ENCODE assay signal across 9 cellular contexts in genomic region chr1:15939181-15940109, GRCh38. TPM values are rescaled to one million over a fixed set of nuclear protein-coding genes. Genes with fewer than 3 reads are reported as not detected.
DNase-seq lines count a peak whose midpoint lies in the region; ATAC-seq, FAIRE-seq and TF ChIP-seq lines count a peak whose summit lies in the region.
"Had no signal": no experiment of that assay in that cellular context is flagged by ENCODE, and none has a peak within 500 bp of the region (broad histone marks: within the 10 kb centered on the region; RNA-seq: fewer than 3 reads in every experiment).

No MANE protein-coding gene starts in this region.

- H3K4me1 ChIP-seq in Peyer's patch (peaks cover 0 to 19% (median 0%) of the 10 kb centered on the region in 4 donors), endothelial cell of umbilical vein (ENCODE audit: control insufficient read depth, extremely low read depth, insufficient read depth, low read length) (peaks cover 26% of the 10 kb centered on the region), neutrophil (ENCODE audit: control insufficient read depth in 1 of 2, insufficient read depth in 1 of 2, low read depth in 1 of 2, low read length in 1 of 2) (no peaks in the 10 kb centered on the region), GM23338 (ENCODE audit: insufficient read depth) (no peaks in the 10 kb centered on the region)

- H3K27me3 ChIP-seq in Peyer's patch (no peaks in the 10 kb centered on the region), endothelial cell of umbilical vein (ENCODE audit: control insufficient read depth in 2 of 2, insufficient read depth in 2 of 2, low read length in 2 of 2) (no peaks in the 10 kb centered on the region), neutrophil (no peaks in the 10 kb centered on the region), GM23338 (ENCODE audit: insufficient read depth) (no peaks in the 10 kb centered on the region)

- no peak overlapping the region for H3K4me3 ChIP-seq in Peyer's patch
- no peak overlapping the region for H3K4me3 ChIP-seq in endothelial cell of umbilical vein (replicated peaks in 1 of 3; ENCODE audit: insufficient read depth in 1 of 3, low read depth in 1 of 3, low read length in 3 of 3)
- no peak overlapping the region for H3K4me3 ChIP-seq in neutrophil (ENCODE audit: low read depth in 1 of 2, low read length in 1 of 2)
- no peak overlapping the region for H3K4me3 ChIP-seq in GM23338

- TF ChIP-seq POLR2A in Peyer's patch (IDR thresholded peaks at IDR 0.05), result no peak
- TF ChIP-seq POLR2A in endothelial cell of umbilical vein (IDR thresholded peaks at IDR 0.05; ENCODE audit: low read depth, low read length), result no peak

- H3K27me3 Mint-ChIP-seq in GM23338 (ENCODE audit: insufficient read depth, low read depth, poor library complexity), result peaks cover 17% of the 10 kb centered on the region

- DNase-seq in Peyer's patch, result peak in 2 of 3 donors; percentile 50 to 51
- DNase-seq in endothelial cell of umbilical vein (ENCODE audit: low read depth, low spot score), result peak; percentile 49
- DNase-seq in amniotic stem cell (lab: John Stamatoyannopoulos, UW), result no peak
- DNase-seq in GM19240 (ENCODE audit: insufficient read length, low spot score), result no peak
- no peak for DNase-seq in GM23338 (ENCODE audit: low spot score)

- intact Hi-C loops in endothelial cell of umbilical vein (cut with micrococcal nuclease), result loop anchor here (2.0 kb wide), 2 partner anchors 37 to 143 kb away; partner anchors contain the start of gene ZBTB17

- H4K20me1 ChIP-seq in endothelial cell of umbilical vein (replicated peaks; ENCODE audit: control insufficient read depth, extremely low read depth, insufficient read depth, low read length) (no peaks in the 10 kb centered on the region), GM23338 (replicated peaks; ENCODE audit: insufficient read depth) (no peaks in the 10 kb centered on the region; the same call in 1 of the 2 replicates)

- H3K4me2 ChIP-seq in endothelial cell of umbilical vein (ENCODE audit: insufficient read depth, low read length) (no peak overlapping the region), GM23338 (no peak overlapping the region)

- H3K36me3 ChIP-seq in Peyer's patch (peaks cover 0 to 98% (median 0%) of the 10 kb centered on the region in 3 donors), endothelial cell of umbilical vein (ENCODE audit: control insufficient read depth in 2 of 2, extremely low read depth in 1 of 2, insufficient read depth in 2 of 2, low read length in 2 of 2) (peaks cover 20 to 48% of the 10 kb centered on the region in 2 experiments), neutrophil (peaks cover 98% of the 10 kb centered on the region), GM23338 (ENCODE audit: insufficient read depth) (peaks cover 15% of the 10 kb centered on the region)

- H2AFZ ChIP-seq in endothelial cell of umbilical vein (ENCODE audit: low read depth, low read length) (no peak overlapping the region), GM23338 (no peak overlapping the region)

- H3K4me3 Mint-ChIP-seq in GM23338, result no peak overlapping the region
- H3K4me3 Mint-ChIP-seq: T-helper 1 cell treated with Interleukin-12 subunit alpha and Interleukin-12 subunit beta and Interleukin-4 antibody, amounts not matched to agents 30 μg/mL and 1 μg/mL, for 36 hours had no signal

- H3K27ac ChIP-seq in C4-2B (peak overlapping the region; percentile 27; the same call in 1 of the 2 replicates), Peyer's patch (peak overlapping the region in 2 of 4 donors; percentile 16 to 55), endothelial cell of umbilical vein (ENCODE audit: insufficient read depth, low read depth, low read length) (peak overlapping the region; percentile 27), neutrophil (peak overlapping the region; percentile 48), GM23338 (ENCODE audit: low read depth) (no peak overlapping the region)

- CTCF ChIA-PET in endothelial cell of umbilical vein (lab: Charles Lee), result interaction anchor here (1.6 kb wide), 1 partner anchor 148 kb away, joined by 3 read pairs; no protein-coding TSS in a partner anchor

- no peak overlapping the region for H3K27ac Mint-ChIP-seq in GM23338

- TF ChIP-seq CTCF in C4-2B (conservative IDR thresholded peaks at IDR 0.05) (no peak), Peyer's patch (IDR thresholded peaks at IDR 0.05) (no peak), endothelial cell of umbilical vein (IDR thresholded peaks at IDR 0.05; ENCODE audit: extremely low read depth in 1 of 2, insufficient read depth in 1 of 2, low read depth in 1 of 2, low read length in 2 of 2) (no peak), neutrophil (IDR thresholded peaks at IDR 0.05) (no peak), GM23338 (conservative IDR thresholded peaks at IDR 0.05; ENCODE audit: low read depth in 2 of 2) (no peak)

- H3K9me1 ChIP-seq in endothelial cell of umbilical vein (replicated peaks; ENCODE audit: control insufficient read depth, extremely low read depth, insufficient read depth, low read length), result no peaks in the 10 kb centered on the region

- POLR2A ChIA-PET in endothelial cell of umbilical vein (lab: Charles Lee), result no interaction called here

- peaks cover 7% of the 10 kb centered on the region for H3K4me1 Mint-ChIP-seq in GM23338

- H3F3A ChIP-seq in GM23338 (replicated peaks; ENCODE audit: low read depth), result no peaks in the 10 kb centered on the region

- H3K9me3 ChIP-seq in Peyer's patch, result no peaks in the 10 kb centered on the region
- H3K9me3 ChIP-seq in endothelial cell of umbilical vein (replicated peaks; ENCODE audit: control insufficient read depth, insufficient read depth, low read length), result no peaks in the 10 kb centered on the region
- no peaks in the 10 kb centered on the region for H3K9me3 ChIP-seq in neutrophil

- H3K9me3 Mint-ChIP-seq in GM23338, result no peaks in the 10 kb centered on the region
- H3K9me3 Mint-ChIP-seq: T-helper 1 cell treated with Interleukin-12 subunit alpha and Interleukin-12 subunit beta and Interleukin-4 antibody, amounts not matched to agents 30 μg/mL and 1 μg/mL, for 36 hours had no signal

- dilution Hi-C loops in endothelial cell of umbilical vein (cut with MboI; ENCODE audit: extremely low pct_ligation_motif_present, low sequenced_read_pairs), result no loop called here

- H3K36me3 Mint-ChIP-seq in GM23338 (ENCODE audit: low read depth), result peaks cover 60% of the 10 kb centered on the region

- no peaks in the 10 kb centered on the region for H3K79me2 ChIP-seq in endothelial cell of umbilical vein (ENCODE audit: control insufficient read depth, insufficient read depth, low read length)
- no peaks in the 10 kb centered on the region for H3K79me2 ChIP-seq in GM23338 (replicated peaks; ENCODE audit: insufficient read depth)

- no peak for ATAC-seq in GM23338
- no peak for ATAC-seq in GM21576 (IDR thresholded peaks at IDR 0.05; ENCODE audit: unreplicated experiment)

- no peak overlapping the region for H3K9ac ChIP-seq in endothelial cell of umbilical vein (replicated peaks; ENCODE audit: extremely low read depth, insufficient read depth, low read length)

- BruUV-seq in endothelial cell of umbilical vein (replicated peaks; lab: Mats Ljungman, UMichigan), result TSS peak; percentile 16

- peak; percentile 87 for FAIRE-seq in endothelial cell of umbilical vein (lab: Jason Lieb, UNC)

- no peaks in the 10 kb centered on the region for H3K9me2 ChIP-seq in GM23338 (ENCODE audit: insufficient read depth)

TF ChIP-seq in endothelial cell of umbilical vein, 7 proteins besides CTCF, POLR2A, EP300 and RAD21:
- TF ChIP-seq FOS (IDR thresholded peaks at IDR 0.05; ENCODE audit: borderline replicate concordance, insufficient read depth, low read length) (no peak), JUN (IDR thresholded peaks at IDR 0.05; ENCODE audit: borderline replicate concordance, insufficient read depth, insufficient read length, low read depth) (no peak), POLR2AphosphoS5 (IDR thresholded peaks at IDR 0.05; ENCODE audit: insufficient read depth, low read depth, low read length) (no peak), EZH2 (IDR thresholded peaks at IDR 0.05; ENCODE audit: borderline replicate concordance, low read depth, low read length, severe bottlenecking) (no peak), MAX (IDR thresholded peaks at IDR 0.05; ENCODE audit: insufficient read depth, insufficient read length) (no peak), GATA2 (IDR thresholded peaks at IDR 0.05; ENCODE audit: insufficient read depth, insufficient read length, low read depth, low read length) (no peak), MYC (IDR thresholded peaks at IDR 0.05; ENCODE audit: low read depth, low read length) (no peak)

TF ChIP-seq in GM23338, 12 proteins besides CTCF, POLR2A, EP300 and RAD21 (continues in another document):
- TF ChIP-seq JUNB (IDR thresholded peaks at IDR 0.05; ENCODE audit: unreplicated experiment) (no peak), NANOG (IDR thresholded peaks at IDR 0.05; ENCODE audit: borderline replicate concordance) (no peak), EZH2 (IDR thresholded peaks at IDR 0.05; ENCODE audit: low read depth, unreplicated experiment) (no peak)

RNA-seq across cellular contexts. Expression of gene ZBTB17, which starts 36.5 kb away (rescaled TPM):
- 100 to 1,000 TPM in 1 of 4 donors, 10 to 100 TPM in 3; 52.1 to 138 (median 56.6) TPM for total RNA-seq in Peyer's patch
- 38.5 and 43.9 TPM in 2 replicates for total RNA-seq in endothelial cell of umbilical vein
- polyA plus RNA-seq in endothelial cell of umbilical vein, result 72.7 and 76.2 TPM in 2 replicates
- polyA plus RNA-seq in endothelial cell of umbilical vein (2011; cell fraction: cytosol; rRNA removed), result 42.3 and 47.8 TPM in 2 replicates
- polyA plus RNA-seq in endothelial cell of umbilical vein (2011; cell fraction: nucleus; rRNA removed), result 226 and 245 TPM in 2 replicates
- polyA plus RNA-seq in endothelial cell of umbilical vein (2012), result 27.1 and 29.9 TPM in 2 replicates
- polyA minus RNA-seq in endothelial cell of umbilical vein, result 55.6 and 66.1 TPM in 2 replicates
- 16.0 TPM for polyA minus RNA-seq in endothelial cell of umbilical vein (2011; cell fraction: cytosol; rRNA and poly(A)+ RNA removed)
- 49.6 and 75.2 TPM in 2 replicates for polyA minus RNA-seq in endothelial cell of umbilical vein (2011; cell fraction: nucleus; rRNA and poly(A)+ RNA removed)
- total RNA-seq in GM23338 (2014; rRNA removed; shearing (Covaris generic)), result 21.6 and 26.6 TPM in 2 replicates
- 21.9 and 22.5 TPM in 2 replicates for polyA plus RNA-seq in GM23338 (2016; fragmentation: Nextera tagmentation; extraction: Ambion mirVana)

Comparison
In these comparisons a context has a peak if more than half of its experiments do, and no peak if none do; other contexts are left out.
1. DNase-seq: peak in Peyer's patch (2 of 3) and endothelial cell of umbilical vein (single experiment); none in amniotic stem cell (single experiment), GM19240 (single experiment) and GM23338 (single experiment).